Comparison of ENCODE assay signal across 18 cellular contexts in the genomic region with DNA sequence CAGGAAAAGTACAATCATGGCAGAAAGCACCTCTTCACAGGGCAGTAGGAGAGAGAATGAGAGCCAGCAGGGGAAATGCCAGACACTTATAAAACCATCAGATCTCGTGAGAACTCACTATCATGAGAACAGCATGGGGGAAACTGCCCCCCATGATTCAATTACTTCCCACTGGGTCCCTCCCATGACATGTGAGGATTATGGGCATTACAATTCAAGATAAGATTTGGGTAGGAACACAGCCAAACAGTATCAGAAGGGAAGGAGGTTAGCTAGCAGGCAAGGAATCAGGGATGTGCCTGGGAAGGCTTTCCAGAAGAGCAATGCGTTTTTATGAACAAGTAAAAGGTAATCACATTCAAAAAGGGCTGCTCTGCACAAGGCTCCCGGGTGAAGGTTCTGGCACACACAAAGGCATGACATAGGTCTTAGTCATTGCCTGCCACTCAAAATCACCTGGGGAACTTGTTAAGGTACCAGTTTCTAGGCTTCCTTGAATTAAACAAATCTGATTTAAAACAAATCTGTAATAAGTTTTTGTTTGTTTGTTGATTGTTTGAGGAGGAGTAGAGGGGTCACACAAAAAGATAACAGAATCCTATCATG. TPM values are rescaled to one million over a fixed set of nuclear protein-coding genes. Genes with fewer than 3 reads are reported as not detected.
DNase-seq lines count a peak whose midpoint lies in the region; ATAC-seq and TF ChIP-seq lines count a peak whose summit lies in the region.
"Had no signal": no experiment of that assay in that cellular context is flagged by ENCODE, and none has a peak within 500 bp of the region (broad histone marks: within the 10 kb centered on the region; RNA-seq: fewer than 3 reads in every experiment).

No MANE protein-coding gene starts in this region.

- peak; percentile 4 for DNase-seq in ELR (ENCODE audit: low read depth)
- peak; percentile 11 for DNase-seq in HT1080 (ENCODE audit: low read depth)
- DNase-seq in mammary epithelial cell, result peak; percentile 59
- peak; percentile 36 to 68 for DNase-seq in foreskin keratinocyte
- no peak for DNase-seq in T-helper 2 cell
- DNase-seq in stimulated activated CD4-positive, alpha-beta T cell treated with anti-CD3 and anti-CD28 coated beads, Interleukin-15, amount 100 ng/mL, for 24 hours, result no peak
- DNase-seq: BE2C; Caco-2; CD4-positive, CD25-positive, alpha-beta regulatory T cell; GOT3; NCI-H1436; NCI-H2029 treated with DMSO at 0.1 percent for 48 hours; NCI-H2171; NCI-H69; RPMI8226 had no signal

- ATAC-seq in foreskin keratinocyte, result peak; percentile 96
- ATAC-seq in GM18861 (IDR thresholded peaks at IDR 0.05; ENCODE audit: unreplicated experiment), result no peak

- no peaks in the 10 kb centered on the region for H4K20me1 ChIP-seq in mammary epithelial cell (ENCODE audit: insufficient read depth, low read length)

- no peaks in the 10 kb centered on the region for H3K9me3 ChIP-seq in mammary epithelial cell (replicated peaks; ENCODE audit: insufficient read depth, low read length)
- H3K9me3 ChIP-seq: BE2C, Caco-2 had no signal

- no peak overlapping the region for H3K4me3 ChIP-seq in mammary epithelial cell (replicated peaks in 1 of 3; ENCODE audit: insufficient read depth in 1 of 3, low read depth in 2 of 3, low read length in 3 of 3)

- no TSS peak for BruUV-seq in mammary epithelial cell (replicated peaks; lab: Mats Ljungman, UMichigan)

- no peak overlapping the region for H2AFZ ChIP-seq in mammary epithelial cell (ENCODE audit: low read depth, low read length)

- no peak overlapping the region for H3K27ac ChIP-seq in mammary epithelial cell (ENCODE audit: insufficient read depth, low read depth, low read length)
- H3K27ac ChIP-seq in foreskin keratinocyte, result no peak overlapping the region
- H3K27ac ChIP-seq: KMS-11 had no signal

- 22% methylated on average over 2 of the region's 3 CpGs for WGBS in mammary epithelial cell (ENCODE audit: low coverage, missing lambda C conversion rate)

- dilution Hi-C loops in mammary epithelial cell (cut with HindIII; ENCODE audit: low sequenced_read_pairs), result no loop called here

- intact Hi-C loops in mammary epithelial cell (cut with micrococcal nuclease), result no loop called here

- no peaks in the 10 kb centered on the region for H3K36me3 ChIP-seq in mammary epithelial cell (ENCODE audit: insufficient read depth, low read length)
- H3K36me3 ChIP-seq: BE2C had no signal

- H3K4me2 ChIP-seq in mammary epithelial cell (ENCODE audit: insufficient read depth, low read depth, low read length), result no peak overlapping the region
- H3K4me2 ChIP-seq: KMS-11 had no signal

- no peaks in the 10 kb centered on the region for H3K27me3 ChIP-seq in mammary epithelial cell (ENCODE audit: insufficient read depth, low read length)
- no peaks in the 10 kb centered on the region for H3K27me3 ChIP-seq in foreskin keratinocyte
- H3K27me3 ChIP-seq: BE2C had no signal

- in situ Hi-C loops in mammary epithelial cell (cut with MboI; ENCODE audit: low sequenced_read_pairs in 2 of 2), result loop anchor here in 1 of 2 donors (25.0 kb wide), 1 partner anchor 709 kb away; no protein-coding TSS in a partner anchor

- H3K4me1 ChIP-seq in mammary epithelial cell (ENCODE audit: insufficient read depth, low read length), result no peaks in the 10 kb centered on the region
- H3K4me1 ChIP-seq in foreskin keratinocyte, result peaks cover 6% of the 10 kb centered on the region
- H3K4me1 ChIP-seq: BE2C, Caco-2 had no signal

- no peaks in the 10 kb centered on the region for H3K79me2 ChIP-seq in mammary epithelial cell (ENCODE audit: insufficient read depth, low read length)

- TF ChIP-seq CTCF in mammary epithelial cell (conservative IDR thresholded peaks at IDR 0.05 in 1 of 2, IDR thresholded peaks at IDR 0.05 in 1 of 2; ENCODE audit: extremely low read depth in 1 of 2, insufficient read depth in 1 of 2, low read depth in 1 of 2, low read length in 2 of 2) (no peak), foreskin keratinocyte (conservative IDR thresholded peaks at IDR 0.05) (no peak)

- CTCF ChIA-PET in mammary epithelial cell (lab: Charles Lee; ENCODE audit: low non-redundant PET), result no interaction called here

- H3K9ac ChIP-seq in mammary epithelial cell (ENCODE audit: insufficient read depth, low read length), result no peak overlapping the region
- H3K9ac ChIP-seq: KMS-11 had no signal

RNA-seq across cellular contexts. Expression of a gene that starts 40.9 kb away (rescaled TPM):
- total RNA-seq in HT1080 (2014; rRNA removed; shearing (Covaris generic)), result 2.4 and 3.8 TPM in 2 replicates
- polyA plus RNA-seq in HT1080 (2015; cell fraction: cytosol; rRNA removed), result 0.67 and 1.1 TPM in 2 replicates
- polyA plus RNA-seq in HT1080 (2015; cell fraction: nucleus; rRNA removed), result 1.3 and 1.6 TPM in 2 replicates
- total RNA-seq in mammary epithelial cell (under 1 TPM in 1 of 2 donors, not detected in 1; 0.17 TPM), foreskin keratinocyte (0.20 and 0.25 TPM in 2 replicates)
- polyA plus RNA-seq in mammary epithelial cell (0.05 TPM), foreskin keratinocyte (0.07 TPM in 1 of 2 replicates, not detected in the other)
- polyA minus RNA-seq in mammary epithelial cell, result not detected
- total RNA-seq: Caco-2; CD4-positive, CD25-positive, alpha-beta regulatory T cell; OCI-LY7 had no signal
- polyA plus RNA-seq: CD4-positive, CD25-positive, alpha-beta regulatory T cell had no signal

Comparison
In these comparisons a context has a peak if more than half of its experiments do, and no peak if none do; other contexts are left out.
1. DNase-seq: peak in ELR (single experiment), HT1080 (single experiment), mammary epithelial cell (single experiment) and foreskin keratinocyte (2 of 2); none in T-helper 2 cell (0 of 5) and stimulated activated CD4-positive, alpha-beta T cell treated with anti-CD3 and anti-CD28 coated beads, Interleukin-15, amount 100 ng/mL, for 24 hours (single experiment).